In genomic region chr19:18415177-18415867, GRCh38 we compare ENCODE assay signal across 9 cellular contexts. TPM values are rescaled to one million over a fixed set of nuclear protein-coding genes. Genes with fewer than 3 reads are reported as not detected.
DNase-seq lines count a peak whose midpoint lies in the region; ATAC-seq and TF ChIP-seq lines count a peak whose summit lies in the region.
"Had no signal": no experiment of that assay in that cellular context is flagged by ENCODE, and none has a peak within 500 bp of the region (broad histone marks: within the 10 kb centered on the region; RNA-seq: fewer than 3 reads in every experiment).

No MANE protein-coding gene starts in this region.

- peaks cover 43% of the 10 kb centered on the region for H3K4me1 Mint-ChIP-seq in activated naive CD8-positive, alpha-beta T cell (ENCODE audit: low read depth)

- no peaks in the 10 kb centered on the region for H3K36me3 ChIP-seq in spleen

- no peaks in the 10 kb centered on the region for H3K9me3 ChIP-seq in spleen

- peak overlapping the region in 4 of 8 donors; percentile 16 to 57 (median 22) for H3K4me3 ChIP-seq in spleen

- H3K4me1 ChIP-seq in spleen = peaks cover 47 to 75% (median 64%) of the 10 kb centered on the region in 6 donors

- intact Hi-C loops in spleen (cut with DNase I; ENCODE audit: low total_unique reads) = no loop called here

- TF ChIP-seq CTCF in spleen (IDR thresholded peaks at IDR 0.05 in 8 of 11, conservative IDR thresholded peaks at IDR 0.05 in 3 of 11) = no peak

- no peaks in the 10 kb centered on the region for H3K36me3 Mint-ChIP-seq in activated naive CD8-positive, alpha-beta T cell

- DNase-seq in AG08396 (ENCODE audit: low spot score) (peak; percentile 65), HUDEP-2 (lab: John Stamatoyannopoulos, UW; ENCODE audit: unreplicated experiment in 76 of 76) (peak in 71 of 76 experiments; percentile 32 to 89 (median 73)), hepatic stellate cell (ENCODE audit: low spot score) (peak; percentile 59), spleen (peak; percentile 85), NCI-H2196 (lab: John Stamatoyannopoulos, UW; ENCODE audit: unreplicated experiment) (no peak)

- 4 to 10% (median 5%) methylated on average over 22 to 25 of the region's 25 CpGs for WGBS in spleen, 5 donors

- ATAC-seq in HG03095 (IDR thresholded peaks at IDR 0.05; ENCODE audit: unreplicated experiment) (no peak), GM19452 (IDR thresholded peaks at IDR 0.05; ENCODE audit: unreplicated experiment) (no peak)

- peak overlapping the region; percentile 69 to 94 (median 90) for H3K27ac ChIP-seq in spleen

- peak overlapping the region; percentile 68 for H3K4me3 Mint-ChIP-seq in activated naive CD8-positive, alpha-beta T cell

- no peaks in the 10 kb centered on the region for H3K9me3 Mint-ChIP-seq in activated naive CD8-positive, alpha-beta T cell (ENCODE audit: low read depth)

- H3K27ac Mint-ChIP-seq in activated naive CD8-positive, alpha-beta T cell = no peak overlapping the region

- peaks cover 0 to 83% (median 11%) of the 10 kb centered on the region in 7 donors for H3K27me3 ChIP-seq in spleen (replicated peaks in 1 of 7)

- TF ChIP-seq POLR2A in spleen (IDR thresholded peaks at IDR 0.05) = peak in 1 of 3 donors; percentile 23

- peaks cover 3% of the 10 kb centered on the region for H3K27me3 Mint-ChIP-seq in activated naive CD8-positive, alpha-beta T cell

RNA-seq across cellular contexts. Expression of gene SSBP4, which starts 3.9 kb away (rescaled TPM):
- total RNA-seq in spleen = 100 to 1,000 TPM in 1 of 7 donors, 10 to 100 TPM in 6; 56.3 to 103 (median 82.4) TPM
- polyA plus RNA-seq in spleen = 100 to 1,000 TPM in 1 of 3 donors, 10 to 100 TPM in 2; 80.6 to 143 (median 94.9) TPM

RNA-seq across cellular contexts. Expression of gene LRRC25, which starts 17.9 kb away (rescaled TPM):
- total RNA-seq in spleen = 100 to 1,000 TPM in 3 of 7 donors, 10 to 100 TPM in 4; 82.2 to 164 (median 90.5) TPM
- polyA plus RNA-seq in spleen = 10 to 100 TPM; 14.6 to 32.2 (median 16.0) TPM
- total RNA-seq: glomerular endothelial cell had no signal

RNA-seq across cellular contexts. Expression of gene ISYNA1, which starts 22.6 kb away (rescaled TPM):
- total RNA-seq in spleen = 10 to 100 TPM; 37.5 to 82.3 (median 44.4) TPM
- polyA plus RNA-seq in spleen = 10 to 100 TPM; 31.7 to 58.2 (median 49.0) TPM

RNA-seq across cellular contexts. Expression of gene GDF15, which starts 29.4 kb away (rescaled TPM):
- 10 to 100 TPM in 2 of 7 donors, 1 to 10 TPM in 5; 1.9 to 34.3 (median 4.3) TPM for total RNA-seq in spleen
- 10 to 100 TPM in 1 of 3 donors, under 1 TPM in 2; 0.77 to 15.9 (median 0.96) TPM for polyA plus RNA-seq in spleen
